Comparison of ENCODE assay signal across 12 cellular contexts in the genomic region with DNA sequence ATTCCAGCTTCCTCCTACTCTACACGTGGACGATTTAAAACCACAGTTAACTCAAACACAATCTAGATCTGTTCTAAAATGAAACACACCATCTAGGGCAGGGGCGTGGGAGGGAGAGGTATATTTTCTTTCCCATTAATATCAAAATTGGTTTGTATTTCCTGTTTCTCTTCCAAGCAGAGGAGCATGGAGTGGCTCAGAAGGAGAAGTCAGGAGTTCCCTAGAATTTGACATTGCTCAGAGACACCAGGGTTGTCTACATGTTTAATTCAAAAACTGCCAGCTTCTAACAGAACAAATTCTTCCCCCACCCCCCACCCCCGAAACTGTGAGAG. TPM values are rescaled to one million over a fixed set of nuclear protein-coding genes. Genes with fewer than 3 reads are reported as not detected.
A peak's percentile ranks its signal among the peaks of the same experiment; 100 is the strongest.
DNase-seq lines count a peak whose midpoint lies in the region; ATAC-seq and TF ChIP-seq lines count a peak whose summit lies in the region.
"Had no signal": no experiment of that assay in that cellular context is flagged by ENCODE, and none has a peak within 500 bp of the region (broad histone marks: within the 10 kb centered on the region; RNA-seq: fewer than 3 reads in every experiment).

No MANE protein-coding gene starts in this region.

- peaks cover 48% of the 10 kb centered on the region for H3K4me1 Mint-ChIP-seq in activated naive CD8-positive, alpha-beta T cell treated with anti-CD3 and anti-CD28 coated beads, Interleukin-2, amount 10 ng/mL, durations not matched to agents 7 days and 5 days

- H3K27ac Mint-ChIP-seq in activated naive CD8-positive, alpha-beta T cell treated with anti-CD3 and anti-CD28 coated beads, Interleukin-2, amount 10 ng/mL, durations not matched to agents 7 days and 5 days: peak overlapping the region; percentile 92
- H3K27ac Mint-ChIP-seq: WTC11 had no signal

- intact Hi-C loops in heart left ventricle (cut with DNase I): loop anchor here (2.0 to 10.0 kb wide), 11 partner anchors 63 to 171 kb away; no protein-coding TSS in a partner anchor
- intact Hi-C loops in Right ventricle myocardium superior (cut with DNase I): loop anchor here (5.0 kb wide), 1 partner anchor 143 kb away; no protein-coding TSS in a partner anchor
- intact Hi-C loops in transverse colon (cut with DNase I; ENCODE audit: low total_unique reads): no loop called here

- TF ChIP-seq CTCF in heart left ventricle (IDR thresholded peaks at IDR 0.05) (no peak), transverse colon (IDR thresholded peaks at IDR 0.05) (no peak), omental fat pad (IDR thresholded peaks at IDR 0.05) (no peak)

- H3K27ac ChIP-seq in heart left ventricle (peak overlapping the region in 4 of 12 donors; percentile 12 to 91 (median 90)), mesodermal cell (ENCODE audit: low read depth, low read length, severe bottlenecking) (no peak overlapping the region), transverse colon (peak overlapping the region; percentile 66 to 84 (median 74))

- 53 to 63% (median 59%) methylated on average over 4 of the region's 4 CpGs for WGBS in heart left ventricle, 4 donors
- no CpG with 5 or more reads among the region's 4 CpGs for WGBS in mesodermal cell (ENCODE audit: insufficient coverage in 2 of 2), 2 experiments
- whole genome bisulfite sequencing in transverse colon (ENCODE audit: low coverage in 1 of 2), 2 donors: 37 to 38% methylated on average over 2 to 4 of the region's 4 CpGs

- POLR2A ChIA-PET in activated naive CD8-positive, alpha-beta T cell treated with anti-CD3 and anti-CD28 coated beads, Interleukin-2, amount 10 ng/mL, durations not matched to agents 7 days and 5 days (lab: Charles Lee): interaction anchor here (0.6 to 3.7 kb wide), 4 partner anchors 65 to 109 kb away, joined by 3 to 31 read pairs (median 7); no protein-coding TSS in a partner anchor

- H3K9me3 ChIP-seq in heart left ventricle (no peaks in the 10 kb centered on the region), mesodermal cell (ENCODE audit: control insufficient read depth, low read length) (no peaks in the 10 kb centered on the region), transverse colon (no peaks in the 10 kb centered on the region)

- in situ Hi-C loops in transverse colon (cut with MboI; ENCODE audit: low pct_ligation_motif_present in 1 of 4, low pct_unique_long_range_greater_than_20kb in 1 of 4, low sequenced_read_pairs in 3 of 4): no loop called here

- ATAC-seq in heart left ventricle: no peak
- ATAC-seq in Right ventricle myocardium superior (ENCODE audit: poor library complexity): no peak
- no peak for ATAC-seq in activated naive CD8-positive, alpha-beta T cell treated with anti-CD3 and anti-CD28 coated beads, Interleukin-2, amount 10 ng/mL, durations not matched to agents 7 days and 5 days (ENCODE audit: low read depth)
- no peak for ATAC-seq in omental fat pad (ENCODE audit: low FRiP score)

- H3K36me3 ChIP-seq in heart left ventricle (peaks cover 0 to 15% (median 0%) of the 10 kb centered on the region in 9 donors), mesodermal cell (ENCODE audit: control insufficient read depth, insufficient read depth, low read length) (peaks cover 4% of the 10 kb centered on the region), transverse colon (no peaks in the 10 kb centered on the region)

- H3K9me3 Mint-ChIP-seq in activated naive CD8-positive, alpha-beta T cell treated with anti-CD3 and anti-CD28 coated beads, Interleukin-2, amount 10 ng/mL, durations not matched to agents 7 days and 5 days: no peaks in the 10 kb centered on the region
- H3K9me3 Mint-ChIP-seq: WTC11 had no signal

- H3K4me1 ChIP-seq in heart left ventricle: peaks cover 0 to 69% (median 8%) of the 10 kb centered on the region in 12 donors
- H3K4me1 ChIP-seq in mesodermal cell (ENCODE audit: control insufficient read depth, insufficient read depth, low read length, poor library complexity, severe bottlenecking): peaks cover 24% of the 10 kb centered on the region
- peaks cover 0 to 43% (median 4%) of the 10 kb centered on the region in 4 donors for H3K4me1 ChIP-seq in transverse colon

- H3K4me3 Mint-ChIP-seq in activated naive CD8-positive, alpha-beta T cell treated with anti-CD3 and anti-CD28 coated beads, Interleukin-2, amount 10 ng/mL, durations not matched to agents 7 days and 5 days: peak overlapping the region; percentile 96

- no peaks in the 10 kb centered on the region for H3K27me3 Mint-ChIP-seq in activated naive CD8-positive, alpha-beta T cell treated with anti-CD3 and anti-CD28 coated beads, Interleukin-2, amount 10 ng/mL, durations not matched to agents 7 days and 5 days

- TF ChIP-seq POLR2A in heart left ventricle (IDR thresholded peaks at IDR 0.05) (no peak), transverse colon (IDR thresholded peaks at IDR 0.05) (no peak)

- DNase-seq in heart left ventricle: no peak
- no peak for DNase-seq in Right ventricle myocardium superior
- DNase-seq in activated naive CD8-positive, alpha-beta T cell treated with anti-CD3 and anti-CD28 coated beads, Interleukin-2, amount 10 ng/mL, durations not matched to agents 7 days and 5 days: no peak
- DNase-seq in transverse colon: no peak
- DNase-seq in NCI-H82 treated with DMSO at 0.1 percent for 48 hours (lab: John Stamatoyannopoulos, UW; ENCODE audit: unreplicated experiment): no peak
- DNase-seq in omental fat pad (ENCODE audit: low spot score): no peak
- no peak for DNase-seq in DMS153 (lab: John Stamatoyannopoulos, UW)
- DNase-seq: IMR-90; NCI-H526; stimulated activated CD8-positive, alpha-beta memory T cell treated with anti-CD3 and anti-CD28 coated beads, Interleukin-4, amount 100 ng/mL, for 48 hours had no signal

- peaks cover 22% of the 10 kb centered on the region for H3K36me3 Mint-ChIP-seq in activated naive CD8-positive, alpha-beta T cell treated with anti-CD3 and anti-CD28 coated beads, Interleukin-2, amount 10 ng/mL, durations not matched to agents 7 days and 5 days
- H3K36me3 Mint-ChIP-seq: WTC11 had no signal

- H3K27me3 ChIP-seq in heart left ventricle (no peaks in the 10 kb centered on the region), transverse colon (peaks cover 51% of the 10 kb centered on the region)

- peak overlapping the region in 9 of 12 donors; percentile 48 to 96 (median 82) for H3K4me3 ChIP-seq in heart left ventricle
- H3K4me3 ChIP-seq in mesodermal cell (ENCODE audit: extremely low read depth, insufficient read depth, low read length, poor library complexity, severe bottlenecking): peak overlapping the region; percentile 66
- H3K4me3 ChIP-seq in transverse colon: peak overlapping the region in 1 of 4 donors; percentile 73

- no peak for TF ChIP-seq EP300 in transverse colon (IDR thresholded peaks at IDR 0.05; ENCODE audit: low read depth)

RNA-seq across cellular contexts. Expression of a gene that starts 2.3 kb away (rescaled TPM):
- total RNA-seq in heart left ventricle (10 to 100 TPM in 6 of 9 donors, 1 to 10 TPM in 3; 7.9 to 41.5 (median 13.8) TPM), Right ventricle myocardium superior (10.3 TPM), transverse colon (10 to 100 TPM; 10.9 to 29.9 (median 16.6) TPM), omental fat pad (100 to 1,000 TPM in 1 of 4 donors, 10 to 100 TPM in 3; 29.5 to 121 (median 40.9) TPM)
- polyA plus RNA-seq in heart left ventricle: 10 to 100 TPM in 1 of 2 donors, 1 to 10 TPM in 1; 7.2 to 11.2 TPM
- 100 to 1,000 TPM; 142 to 147 TPM for total RNA-seq in activated naive CD8-positive, alpha-beta T cell treated with anti-CD3 and anti-CD28 coated beads, Interleukin-2, amount 10 ng/mL, durations not matched to agents 7 days and 5 days
- 53.5 TPM for polyA plus RNA-seq in mesodermal cell (2013, experiment 1 of 2)
- 34.1 TPM for polyA plus RNA-seq in mesodermal cell (2013, experiment 2 of 2)
